1 cellular context compared by ENCODE assay signal in the genomic region with DNA sequence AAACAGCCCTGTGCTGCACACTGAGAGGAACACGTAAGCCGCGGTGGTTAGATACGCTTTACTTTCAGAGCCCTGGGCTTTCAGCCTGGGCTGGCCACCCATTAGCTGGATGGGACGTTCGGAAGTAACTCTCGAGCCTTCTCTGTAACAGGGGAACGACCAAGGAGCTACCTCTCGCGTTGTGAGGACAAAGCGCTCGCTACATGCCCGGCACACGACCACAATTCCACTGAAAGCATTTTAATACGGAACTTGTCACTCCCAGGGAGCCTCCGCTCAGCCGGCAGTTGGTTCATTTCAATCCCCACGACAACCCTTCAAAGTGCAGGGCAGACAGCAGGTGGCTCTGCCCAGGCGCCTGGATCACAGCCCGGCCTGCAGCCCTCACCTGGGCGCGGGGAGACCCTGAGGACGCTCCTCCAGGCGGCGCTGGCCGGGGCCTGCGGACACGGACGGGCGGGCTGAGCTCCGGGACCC.
TF ChIP-seq lines count a peak whose summit lies in the region.

No MANE protein-coding gene starts in this region.

TF ChIP-seq in A549, 52 proteins besides CTCF, POLR2A, EP300 and RAD21:
- TF ChIP-seq SREBF2 (IDR thresholded peaks at IDR 0.05) (no peak), NPAS2 (CRISPR knock-in tag; IDR thresholded peaks at IDR 0.05; ENCODE audit: borderline replicate concordance) (no peak), RARB (CRISPR knock-in tag; IDR thresholded peaks at IDR 0.05) (no peak), KDM5A (IDR thresholded peaks at IDR 0.05) (peak; percentile 67), EHMT2 (IDR thresholded peaks at IDR 0.05; ENCODE audit: low read depth) (no peak), RFX5 (IDR thresholded peaks at IDR 0.05) (no peak), HOXB13 (CRISPR knock-in tag; IDR thresholded peaks at IDR 0.05; ENCODE audit: low read depth) (no peak), CHD2 (IDR thresholded peaks at IDR 0.05; ENCODE audit: low read length, partially characterized antibody) (no peak), RCOR1 (IDR thresholded peaks at IDR 0.05; ENCODE audit: low read depth, low read length) (no peak), MYC (IDR thresholded peaks at IDR 0.05; ENCODE audit: borderline replicate concordance, low read length) (no peak), HEYL (CRISPR knock-in tag; IDR thresholded peaks at IDR 0.05) (no peak), PHF8 (IDR thresholded peaks at IDR 0.05; ENCODE audit: borderline replicate concordance, low read depth) (peak; percentile 35; the same call in 1 of the 2 replicates), POLR2AphosphoS2 (conservative IDR thresholded peaks at IDR 0.05; ENCODE audit: low read length) (no peak)
- TF ChIP-seq, protein P1, sequence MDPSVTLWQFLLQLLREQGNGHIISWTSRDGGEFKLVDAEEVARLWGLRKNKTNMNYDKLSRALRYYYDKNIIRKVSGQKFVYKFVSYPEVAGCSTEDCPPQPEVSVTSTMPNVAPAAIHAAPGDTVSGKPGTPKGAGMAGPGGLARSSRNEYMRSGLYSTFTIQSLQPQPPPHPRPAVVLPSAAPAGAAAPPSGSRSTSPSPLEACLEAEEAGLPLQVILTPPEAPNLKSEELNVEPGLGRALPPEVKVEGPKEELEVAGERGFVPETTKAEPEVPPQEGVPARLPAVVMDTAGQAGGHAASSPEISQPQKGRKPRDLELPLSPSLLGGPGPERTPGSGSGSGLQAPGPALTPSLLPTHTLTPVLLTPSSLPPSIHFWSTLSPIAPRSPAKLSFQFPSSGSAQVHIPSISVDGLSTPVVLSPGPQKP (IDR thresholded peaks at IDR 0.05; ENCODE audit: low read depth, low read length): no peak
- TF ChIP-seq, protein P2, sequence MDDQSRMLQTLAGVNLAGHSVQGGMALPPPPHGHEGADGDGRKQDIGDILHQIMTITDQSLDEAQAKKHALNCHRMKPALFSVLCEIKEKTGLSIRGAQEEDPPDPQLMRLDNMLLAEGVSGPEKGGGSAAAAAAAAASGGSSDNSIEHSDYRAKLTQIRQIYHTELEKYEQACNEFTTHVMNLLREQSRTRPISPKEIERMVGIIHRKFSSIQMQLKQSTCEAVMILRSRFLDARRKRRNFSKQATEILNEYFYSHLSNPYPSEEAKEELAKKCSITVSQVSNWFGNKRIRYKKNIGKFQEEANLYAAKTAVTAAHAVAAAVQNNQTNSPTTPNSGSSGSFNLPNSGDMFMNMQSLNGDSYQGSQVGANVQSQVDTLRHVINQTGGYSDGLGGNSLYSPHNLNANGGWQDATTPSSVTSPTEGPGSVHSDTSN (IDR thresholded peaks at IDR 0.05): no peak
